25 cellular contexts compared by ENCODE assay signal in the genomic region with DNA sequence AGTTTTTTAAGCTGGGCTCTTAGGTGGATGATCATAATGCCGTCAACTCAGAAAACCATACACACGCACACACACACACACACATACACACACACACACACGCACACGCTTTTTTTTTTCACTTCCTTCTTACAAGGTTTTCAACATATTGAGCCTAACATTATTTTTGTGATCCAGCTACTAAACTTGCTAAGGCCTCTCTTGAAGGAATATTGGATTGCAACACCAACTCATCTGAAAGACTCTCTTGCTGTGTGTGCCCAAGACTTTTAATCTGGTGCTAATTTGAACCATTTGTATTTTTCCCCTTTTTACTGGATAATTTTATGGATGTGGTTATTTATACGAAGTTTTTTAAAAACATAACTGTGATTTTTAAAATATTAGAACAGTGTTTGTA.
A peak's percentile ranks its signal among the peaks of the same experiment; 100 is the strongest.
DNase-seq lines count a peak whose midpoint lies in the region; ATAC-seq and TF ChIP-seq lines count a peak whose summit lies in the region.
"Had no signal": no experiment of that assay in that cellular context is flagged by ENCODE, and none has a peak within 500 bp of the region (broad histone marks: within the 10 kb centered on the region; RNA-seq: fewer than 3 reads in every experiment).

No MANE protein-coding gene starts in this region.

- H3K4me1 ChIP-seq in OCI-LY3 (ENCODE audit: low read length): peaks cover 32% of the 10 kb centered on the region
- H3K4me1 ChIP-seq in adrenal gland (replicated peaks in 1 of 2): no peaks in the 10 kb centered on the region

- WGBS in adrenal gland, 4 donors: 66 to 74% (median 71%) methylated on average over 5 of the region's 5 CpGs

- no peak overlapping the region for H3K27ac ChIP-seq in OCI-LY3 (ENCODE audit: low read length)
- H3K27ac ChIP-seq in adrenal gland: no peak overlapping the region
- H3K27ac ChIP-seq: 22Rv1, PC-9 had no signal

- no peak for TF ChIP-seq CTCF in OCI-LY3 (IDR thresholded peaks at IDR 0.05; ENCODE audit: low read depth, low read length)
- TF ChIP-seq CTCF in adrenal gland (IDR thresholded peaks at IDR 0.05): no peak

- no peaks in the 10 kb centered on the region for H3K9me3 ChIP-seq in OCI-LY3 (ENCODE audit: insufficient read depth, low read length)
- no peaks in the 10 kb centered on the region for H3K9me3 ChIP-seq in adrenal gland (replicated peaks in 1 of 3)
- H3K9me3 ChIP-seq: SK-N-SH had no signal

- H3K36me3 ChIP-seq in OCI-LY3 (replicated peaks; ENCODE audit: low read depth, low read length): peaks cover 6% of the 10 kb centered on the region
- no peaks in the 10 kb centered on the region for H3K36me3 ChIP-seq in adrenal gland (replicated peaks in 1 of 2)

- intact Hi-C loops in adrenal gland (cut with DNase I): no loop called here

- DNase-seq in NOMO-1 treated with DMSO at 0.1 percent for 48 hours (lab: John Stamatoyannopoulos, UW; ENCODE audit: unreplicated experiment) (peak; percentile 10), NOMO-1 treated with dmso at 0.1 percent for 144 hours (lab: John Stamatoyannopoulos, UW; ENCODE audit: unreplicated experiment) (no peak), fibroblast of gingiva (ENCODE audit: low read depth) (peak; percentile 9), SKM-1 (lab: John Stamatoyannopoulos, UW; ENCODE audit: unreplicated experiment) (no peak), adrenal gland (no peak)
- DNase-seq: ACHN; C1 segment of cervical spinal cord; CD8-positive, alpha-beta memory T cell; GDM1; H7; MM.1S; NCI-H1105 treated with DMSO at 0.1 percent for 48 hours; NCI-H2081; NCI-H2171; NCI-H345; NCI-H524 treated with DMSO at 0.1 percent for 48 hours; NCI-H82; PC-9; RPMI8226; SHP77; SK-N-SH had no signal

- H3K79me2 ChIP-seq in OCI-LY3 (ENCODE audit: low read length): no peaks in the 10 kb centered on the region

- ATAC-seq in HG02885 (IDR thresholded peaks at IDR 0.05; ENCODE audit: poor library complexity, unreplicated experiment): no peak
- ATAC-seq in HG03159 (IDR thresholded peaks at IDR 0.05; ENCODE audit: unreplicated experiment): no peak

- no peak overlapping the region for H3K4me3 ChIP-seq in OCI-LY3 (ENCODE audit: low read length)
- no peak overlapping the region for H3K4me3 ChIP-seq in adrenal gland
- H3K4me3 ChIP-seq: PC-9 had no signal

- 0 out of 2 replicates have a peak overlapping the region, but pooled peaks have one; percentile 12 for H3K4me2 ChIP-seq in OCI-LY3 (ENCODE audit: low read length)
- H3K4me2 ChIP-seq: PC-9, SK-N-SH had no signal

- no peaks in the 10 kb centered on the region for H3K27me3 ChIP-seq in OCI-LY3 (ENCODE audit: low read depth, low read length)
- no peaks in the 10 kb centered on the region for H3K27me3 ChIP-seq in adrenal gland

- H3K9ac ChIP-seq in OCI-LY3 (ENCODE audit: low read length): no peak overlapping the region
- H3K9ac ChIP-seq: SK-N-SH had no signal

- no peaks in the 10 kb centered on the region for H4K20me1 ChIP-seq in OCI-LY3 (ENCODE audit: insufficient read depth, low read length)

- no peak overlapping the region for H2AFZ ChIP-seq in OCI-LY3 (ENCODE audit: low read depth, low read length)
- H2AFZ ChIP-seq: PC-9 had no signal

- TF ChIP-seq POLR2A in adrenal gland (IDR thresholded peaks at IDR 0.05): no peak

Comparison
In these comparisons a context has a peak if more than half of its experiments do, and no peak if none do; other contexts are left out.
1. DNase-seq: peak in NOMO-1 treated with DMSO at 0.1 percent for 48 hours (single experiment) and fibroblast of gingiva (single experiment); none in NOMO-1 treated with dmso at 0.1 percent for 144 hours (single experiment), SKM-1 (single experiment) and adrenal gland (0 of 7).